ENCODE assay signal across 8 cellular contexts in genomic region chr5:80407735-80408474, GRCh38. TPM values are rescaled to one million over a fixed set of nuclear protein-coding genes. Genes with fewer than 3 reads are reported as not detected.
DNase-seq lines count a peak whose midpoint lies in the region; ATAC-seq and TF ChIP-seq lines count a peak whose summit lies in the region.

Gene ZFYVE16 (plus strand): TSS chr5:80408064. CDS start chr5:80434148, 26,084 bp downstream.

- H3K27me3 ChIP-seq in AG04450 (ENCODE audit: control insufficient read depth, insufficient read depth, low read length) = no peaks in the 10 kb centered on the region

- TF ChIP-seq CTCF in AG04450 (IDR thresholded peaks at IDR 0.05; ENCODE audit: low read depth, low read length) (peak; percentile 41), WTC11 (IDR thresholded peaks at IDR 0.05) (no peak)

- H3K4me1 Mint-ChIP-seq in WTC11 (peaks cover 11% of the 10 kb centered on the region), immature natural killer cell (peaks cover 20 to 39% of the 10 kb centered on the region in 2 donors)

- peaks cover 11% of the 10 kb centered on the region for H3K36me3 Mint-ChIP-seq in WTC11
- peaks cover 0 to 6% (median 3%) of the 10 kb centered on the region in 3 donors for H3K36me3 Mint-ChIP-seq in immature natural killer cell

- H3K27me3 Mint-ChIP-seq in WTC11 (ENCODE audit: low read depth) (no peaks in the 10 kb centered on the region), immature natural killer cell (ENCODE audit: low read depth in 3 of 3) (peaks cover 4 to 12% (median 7%) of the 10 kb centered on the region in 3 donors)

- peak within 1 kb of the TSS; percentile 80 for H3K4me3 ChIP-seq in AG04450 (ENCODE audit: low read depth, low read length)

- ATAC-seq in GM18909 (IDR thresholded peaks at IDR 0.05; ENCODE audit: poor library complexity, unreplicated experiment) (peak; percentile 92), HG03175 (IDR thresholded peaks at IDR 0.05; ENCODE audit: unreplicated experiment) (peak; percentile 88), WTC11 (peak; percentile 94)

- POLR2A ChIA-PET in AG04450 (lab: Yijun Ruan, JAX) (no interaction called here), WTC11 (lab: Charles Lee) (interaction anchor here (0.7 to 1.0 kb wide), 5 partner anchors 19 to 247 kb away, joined by 3 to 4 read pairs (median 3); partner anchors contain the start of gene ANKRD34B)

- H3K4me3 Mint-ChIP-seq in WTC11 = peak within 1 kb of the TSS; percentile 95
- H3K4me3 Mint-ChIP-seq in immature natural killer cell = peak within 1 kb of the TSS; percentile 93 to 95 (median 95)

- CTCF ChIA-PET in AG04450 (lab: Charles Lee) = interaction anchor here (0.7 to 1.1 kb wide), 2 partner anchors 318 to 452 kb away, joined by 3 read pairs; no protein-coding TSS in a partner anchor
- CTCF ChIA-PET in WTC11 (lab: Charles Lee) = interaction anchor here (0.5 to 3.5 kb wide), 7 partner anchors 19 to 436 kb away, joined by 3 to 18 read pairs (median 3); no protein-coding TSS in a partner anchor

- H3K27ac Mint-ChIP-seq in WTC11 (peak within 1 kb of the TSS; percentile 95), immature natural killer cell (peak within 1 kb of the TSS; percentile 95 to 99 (median 99))

- H3K9me3 Mint-ChIP-seq in WTC11 (no peaks in the 10 kb centered on the region), immature natural killer cell (no peaks in the 10 kb centered on the region)

- H3K27ac ChIP-seq in AG04450 (ENCODE audit: low read depth, low read length) (peak within 1 kb of the TSS; percentile 98), caudate nucleus (ENCODE audit: low read depth, low read length) (peak within 1 kb of the TSS; percentile 99)

- DNase-seq in AG04450 (ENCODE audit: low read depth, low spot score) = peak; percentile 91
- DNase-seq in NCI-H2227 treated with DMSO at 0.1 percent for 48 hours (lab: John Stamatoyannopoulos, UW) = peak; percentile 92
- DNase-seq in WTC11 (ENCODE audit: low spot score) = peak; percentile 98
- DNase-seq in caudate nucleus (lab: John Stamatoyannopoulos, UW) = peak in 60 of 61 donors; percentile 67 to 99 (median 96)
- DNase-seq in immature natural killer cell = peak; percentile 98
- DNase-seq in smooth muscle cell of the brain vasculature (ENCODE audit: low read depth, low spot score) = peak; percentile 94

- peaks cover 4% of the 10 kb centered on the region; the same call in 1 of the 2 replicates for H3K9me3 ChIP-seq in AG04450 (ENCODE audit: control insufficient read depth, insufficient read depth, low read length)

TF ChIP-seq in WTC11, 78 proteins besides CTCF, POLR2A, EP300 and RAD21 (continues in another document):
- peak; percentile 56; the same call in 1 of the 2 replicates for TF ChIP-seq E2F5 (CRISPR knock-in tag; IDR thresholded peaks at IDR 0.05)
- peak; percentile 65 for TF ChIP-seq TEAD1 (CRISPR knock-in tag; IDR thresholded peaks at IDR 0.05)
- peak; percentile 26; the same call in 1 of the 2 replicates for TF ChIP-seq CREB1 (CRISPR knock-in tag; IDR thresholded peaks at IDR 0.05)
- TF ChIP-seq ELF4 (CRISPR knock-in tag; IDR thresholded peaks at IDR 0.05; ENCODE audit: low read depth) = 0 out of 2 replicates have a peak, but pooled peaks have one; percentile 19
- no peak for TF ChIP-seq ATF6 (CRISPR knock-in tag; IDR thresholded peaks at IDR 0.05)
- peak; percentile 80; the same call in 1 of the 2 replicates for TF ChIP-seq KAT7 (CRISPR knock-in tag; IDR thresholded peaks at IDR 0.05; ENCODE audit: borderline replicate concordance)
- peak; percentile 97 for TF ChIP-seq HMGXB4 (CRISPR knock-in tag; IDR thresholded peaks at IDR 0.05)
- TF ChIP-seq FOXP1 (CRISPR knock-in tag; IDR thresholded peaks at IDR 0.05; ENCODE audit: borderline replicate concordance) = 0 out of 2 replicates have a peak, but pooled peaks have one; percentile 37
- peak; percentile 27; the same call in 1 of the 2 replicates for TF ChIP-seq MYBL2 (CRISPR knock-in tag; IDR thresholded peaks at IDR 0.05)
- TF ChIP-seq SP1 (CRISPR knock-in tag; conservative IDR thresholded peaks at IDR 0.05) = peak; percentile 67
- TF ChIP-seq ZNF232 (CRISPR knock-in tag; IDR thresholded peaks at IDR 0.05) = 0 out of 2 replicates have a peak, but pooled peaks have one; percentile 20
- TF ChIP-seq FOXK1 (CRISPR knock-in tag; IDR thresholded peaks at IDR 0.05) = peak; percentile 44; the same call in 1 of the 2 replicates
- no peak for TF ChIP-seq CBFB (CRISPR knock-in tag; IDR thresholded peaks at IDR 0.05; ENCODE audit: low read depth)
- TF ChIP-seq ZBTB43 (CRISPR knock-in tag; IDR thresholded peaks at IDR 0.05) = peak; percentile 45; the same call in 1 of the 2 replicates
- peak; percentile 51 for TF ChIP-seq GABPB1 (CRISPR knock-in tag; IDR thresholded peaks at IDR 0.05)
- peak; percentile 31; the same call in 1 of the 2 replicates for TF ChIP-seq E2F1 (CRISPR knock-in tag; IDR thresholded peaks at IDR 0.05)
- TF ChIP-seq ATF1 (CRISPR knock-in tag; IDR thresholded peaks at IDR 0.05) = no peak

RNA-seq across cellular contexts. Expression of gene ZFYVE16, which starts in this region (rescaled TPM):
- polyA plus RNA-seq in AG04450 (2011; rRNA removed) (12.4 and 15.8 TPM in 2 replicates), immature natural killer cell (1 to 10 TPM; 3.1 to 8.8 (median 3.2) TPM)
- 9.3 and 19.7 TPM in 2 replicates for polyA minus RNA-seq in AG04450 (2011; rRNA and poly(A)+ RNA removed)
- 25.3 to 35.1 TPM (median 32.5 TPM) in 3 replicates for total RNA-seq in WTC11 (2021)

Comparison
In these comparisons a context has a peak if more than half of its experiments do, and no peak if none do; other contexts are left out.
1. Peak in every context shown above with its lines: DNase-seq, ATAC-seq, H3K4me3 ChIP-seq and H3K27ac ChIP-seq.